Comparison of ENCODE assay signal across 11 cellular contexts in the genomic region with DNA sequence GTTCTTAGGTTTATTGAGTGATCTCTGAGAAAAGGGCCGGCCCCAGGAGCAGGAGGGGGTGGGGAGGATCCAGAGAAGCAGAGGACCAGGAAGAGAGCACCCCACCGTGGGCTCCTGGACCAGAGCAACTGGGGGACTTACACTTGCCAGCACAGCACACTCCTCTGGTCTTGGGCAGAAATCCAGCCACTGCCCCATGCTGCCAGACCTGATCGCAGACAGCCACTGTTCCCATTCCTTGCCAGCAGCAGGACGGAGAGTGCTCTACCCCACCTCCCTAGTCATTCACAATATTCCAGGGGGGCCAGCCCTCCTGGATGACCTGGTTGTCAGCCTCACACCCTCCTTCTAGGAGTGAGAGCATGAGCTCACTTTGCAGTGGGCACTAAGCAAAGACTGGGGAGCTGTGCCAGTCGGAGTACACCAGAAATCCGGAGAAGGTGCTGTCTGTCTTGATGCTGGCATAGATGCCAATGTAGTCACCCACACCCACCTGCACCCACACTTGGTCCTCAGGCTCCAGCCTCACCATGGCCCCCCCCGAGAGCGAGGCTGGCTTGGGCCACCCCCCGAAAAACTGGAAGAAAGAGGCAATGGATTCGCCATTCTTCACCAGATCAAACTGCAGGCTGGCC. TPM values are rescaled to one million over a fixed set of nuclear protein-coding genes. Genes with fewer than 3 reads are reported as not detected.
DNase-seq lines count a peak whose midpoint lies in the region; ATAC-seq and TF ChIP-seq lines count a peak whose summit lies in the region.
"Had no signal": no experiment of that assay in that cellular context is flagged by ENCODE, and none has a peak within 500 bp of the region (broad histone marks: within the 10 kb centered on the region; RNA-seq: fewer than 3 reads in every experiment).

No MANE protein-coding gene starts in this region.

- H3K36me3 ChIP-seq in Peyer's patch, result no peaks in the 10 kb centered on the region
- H3K36me3 ChIP-seq in heart left ventricle, result peaks cover 0 to 10% (median 5%) of the 10 kb centered on the region in 9 donors
- peaks cover 0 to 11% of the 10 kb centered on the region in 2 donors for H3K36me3 ChIP-seq in psoas muscle (ENCODE audit: insufficient read depth in 1 of 2, low read depth in 1 of 2)
- no peaks in the 10 kb centered on the region for H3K36me3 ChIP-seq in effector memory CD4-positive, alpha-beta T cell (ENCODE audit: control insufficient read depth, insufficient read depth, low read length)

- H3K27me3 Mint-ChIP-seq in CD4-positive, alpha-beta T cell, result peaks cover 49% of the 10 kb centered on the region

- no peak for DNase-seq in CD4-positive, alpha-beta T cell
- DNase-seq in Peyer's patch (peak in 1 of 3 donors; percentile 46), heart left ventricle (peak in 3 of 5 donors; percentile 45 to 62 (median 60)), psoas muscle (no peak), ecto neural progenitor cell (ENCODE audit: low spot score) (no peak)
- DNase-seq in effector memory CD4-positive, alpha-beta T cell, result no peak
- DNase-seq: NCI-H2081 treated with DMSO at 0.1 percent for 48 hours had no signal

- no peak for TF ChIP-seq POLR2A in Peyer's patch (IDR thresholded peaks at IDR 0.05)
- no peak for TF ChIP-seq POLR2A in heart left ventricle (IDR thresholded peaks at IDR 0.05)
- TF ChIP-seq POLR2A in GM18505 (IDR thresholded peaks at IDR 0.05; ENCODE audit: borderline replicate concordance, extremely low read depth, insufficient read depth, insufficient read length), result no peak

- H3K9me3 Mint-ChIP-seq in CD4-positive, alpha-beta T cell, result no peaks in the 10 kb centered on the region

- peak overlapping the region; percentile 85 for H3K4me3 Mint-ChIP-seq in CD4-positive, alpha-beta T cell

- intact Hi-C loops in CD4-positive, alpha-beta T cell (cut with DNase I, micrococcal nuclease), result no loop called here
- intact Hi-C loops in heart left ventricle (cut with DNase I), result loop anchor here in 4 of 10 donors (1.0 to 10.0 kb wide), 5 partner anchors 42 to 234 kb away; a partner anchor contains a TSS
- intact Hi-C loops in psoas muscle (cut with DNase I), result loop anchor here (5.0 kb wide), 1 partner anchor 132 kb away; a partner anchor contains a TSS

- ATAC-seq in CD4-positive, alpha-beta T cell (ENCODE audit: poor library complexity), result no peak
- peak in 2 of 4 donors; percentile 1 to 3 for ATAC-seq in heart left ventricle
- ATAC-seq in psoas muscle, result no peak
- ATAC-seq in GM18505 (IDR thresholded peaks at IDR 0.05; ENCODE audit: unreplicated experiment), result no peak
- no peak for ATAC-seq in GM18519 (IDR thresholded peaks at IDR 0.05; ENCODE audit: low FRiP score, unreplicated experiment)

- CTCF ChIA-PET in CD4-positive, alpha-beta T cell (lab: Charles Lee), result interaction anchor here (0.7 to 2.2 kb wide), 16 partner anchors 11 to 231 kb away, joined by 3 to 19 read pairs (median 5); a partner anchor contains a TSS

- H3K27me3 ChIP-seq in CD4-positive, alpha-beta T cell (ENCODE audit: control insufficient read depth, insufficient read depth, low read length), result peaks cover 45% of the 10 kb centered on the region
- H3K27me3 ChIP-seq in Peyer's patch (peaks cover 0 to 5% of the 10 kb centered on the region in 2 donors), heart left ventricle (peaks cover 0 to 33% (median 0%) of the 10 kb centered on the region in 9 donors), psoas muscle (ENCODE audit: insufficient read depth in 3 of 3, low read length in 2 of 3) (peaks cover 0 to 4% (median 0%) of the 10 kb centered on the region in 3 donors)
- H3K27me3 ChIP-seq in effector memory CD4-positive, alpha-beta T cell (replicated peaks; ENCODE audit: control insufficient read depth, insufficient read depth, low read length, poor library complexity, severe bottlenecking), result peaks cover 34% of the 10 kb centered on the region

- TF ChIP-seq CTCF in CD4-positive, alpha-beta T cell (IDR thresholded peaks at IDR 0.05), result no peak
- TF ChIP-seq CTCF in Peyer's patch (IDR thresholded peaks at IDR 0.05) (no peak), heart left ventricle (IDR thresholded peaks at IDR 0.05) (no peak), psoas muscle (IDR thresholded peaks at IDR 0.05) (no peak)

- H3K27ac ChIP-seq in CD4-positive, alpha-beta T cell (ENCODE audit: low read depth, low read length), result no peak overlapping the region
- H3K27ac ChIP-seq in Peyer's patch (peak overlapping the region; percentile 63 to 90 (median 74)), heart left ventricle (peak overlapping the region in 11 of 12 donors; percentile 90 to 100 (median 97)), psoas muscle (peak overlapping the region; percentile 76)
- H3K27ac ChIP-seq in effector memory CD4-positive, alpha-beta T cell (ENCODE audit: insufficient read depth, low read length, poor library complexity, severe bottlenecking), result no peak overlapping the region

- peaks cover 24% of the 10 kb centered on the region for H3K36me3 Mint-ChIP-seq in CD4-positive, alpha-beta T cell (ENCODE audit: low read depth)

- no peaks in the 10 kb centered on the region for H3K9me3 ChIP-seq in CD4-positive, alpha-beta T cell (ENCODE audit: control insufficient read depth, low read length)
- H3K9me3 ChIP-seq in Peyer's patch (no peaks in the 10 kb centered on the region), heart left ventricle (no peaks in the 10 kb centered on the region), psoas muscle (no peaks in the 10 kb centered on the region)
- no peaks in the 10 kb centered on the region for H3K9me3 ChIP-seq in effector memory CD4-positive, alpha-beta T cell (ENCODE audit: control insufficient read depth, low read length)

- H3K4me1 ChIP-seq in Peyer's patch (peaks cover 3 to 70% (median 22%) of the 10 kb centered on the region in 4 donors), heart left ventricle (peaks cover 7 to 68% (median 47%) of the 10 kb centered on the region in 12 donors), psoas muscle (peaks cover 59% of the 10 kb centered on the region)
- H3K4me1 ChIP-seq in effector memory CD4-positive, alpha-beta T cell (ENCODE audit: control insufficient read depth, insufficient read depth, low read length, poor library complexity, severe bottlenecking), result peaks cover 22% of the 10 kb centered on the region

- H3K4me1 Mint-ChIP-seq in CD4-positive, alpha-beta T cell (ENCODE audit: low read depth), result peaks cover 33% of the 10 kb centered on the region

- H3K4me3 ChIP-seq in Peyer's patch, result peak overlapping the region; percentile 36 to 59 (median 48)
- H3K4me3 ChIP-seq in heart left ventricle, result peak overlapping the region; percentile 57 to 97 (median 76)
- peak overlapping the region; percentile 76 for H3K4me3 ChIP-seq in psoas muscle
- no peak overlapping the region for H3K4me3 ChIP-seq in effector memory CD4-positive, alpha-beta T cell (ENCODE audit: insufficient read depth, low read depth, low read length, poor library complexity, severe bottlenecking)

- H3K27ac Mint-ChIP-seq in CD4-positive, alpha-beta T cell, result no peak overlapping the region

- POLR2A ChIA-PET in CD4-positive, alpha-beta T cell (lab: Charles Lee), result interaction anchor here (0.6 to 1.7 kb wide), 4 partner anchors 15 to 272 kb away, joined by 3 to 6 read pairs (median 4); a partner anchor contains a TSS

- 32 to 45% (median 40%) methylated on average over 7 to 10 of the region's 10 CpGs for WGBS in heart left ventricle, 4 donors
- 23 to 43% (median 28%) methylated on average over 10 of the region's 10 CpGs for WGBS in psoas muscle, 3 donors

RNA-seq across cellular contexts. Expression of a gene that starts 1.6 kb away (rescaled TPM):
- not detected for total RNA-seq in CD4-positive, alpha-beta T cell
- total RNA-seq in Peyer's patch, result 10 to 100 TPM; 10.3 to 26.4 (median 11.8) TPM
- total RNA-seq in heart left ventricle, result 10 to 100 TPM; 12.9 to 47.1 (median 19.8) TPM
- 10 to 100 TPM; 20.0 to 23.9 TPM for polyA plus RNA-seq in heart left ventricle
- total RNA-seq in psoas muscle, result 10 to 100 TPM in 1 of 4 donors, 1 to 10 TPM in 3; 5.3 to 11.6 (median 8.8) TPM
- polyA plus RNA-seq in psoas muscle, result 10 to 100 TPM in 1 of 3 donors, 1 to 10 TPM in 2; 3.2 to 12.0 (median 4.7) TPM

RNA-seq across cellular contexts. Expression of a gene that starts 4.7 kb away (rescaled TPM):
- 10 to 100 TPM; 18.3 to 20.5 TPM for total RNA-seq in CD4-positive, alpha-beta T cell
- total RNA-seq in Peyer's patch (10 to 100 TPM; 15.5 to 23.4 (median 16.5) TPM), heart left ventricle (10 to 100 TPM in 8 of 9 donors, 1 to 10 TPM in 1; 8.1 to 22.4 (median 11.8) TPM), psoas muscle (1 to 10 TPM; 6.1 to 8.8 (median 7.5) TPM)
- polyA plus RNA-seq in heart left ventricle (10 to 100 TPM in 1 of 2 donors, 1 to 10 TPM in 1; 6.2 to 17.6 TPM), psoas muscle (1 to 10 TPM; 5.8 to 8.9 (median 7.1) TPM)

RNA-seq across cellular contexts. Expression of a gene that starts 7.4 kb away (rescaled TPM):
- not detected for total RNA-seq in CD4-positive, alpha-beta T cell
- total RNA-seq in Peyer's patch (not detected), heart left ventricle (not detected), psoas muscle (not detected)
- polyA plus RNA-seq in heart left ventricle (under 1 TPM in 1 of 2 donors, not detected in 1; 0.04 TPM), psoas muscle (under 1 TPM in 2 of 3 donors, not detected in 1; 0.01 to 0.05 TPM)
- total RNA-seq: dermis microvascular lymphatic vessel endothelial cell, pulmonary artery endothelial cell had no signal

RNA-seq across cellular contexts. Expression of a gene that starts 22.1 kb away (rescaled TPM):
- 10 to 100 TPM; 16.0 to 16.5 TPM for total RNA-seq in CD4-positive, alpha-beta T cell
- total RNA-seq in Peyer's patch, result 100 to 1,000 TPM in 1 of 4 donors, 10 to 100 TPM in 3; 27.5 to 112 (median 66.2) TPM
- 100 to 1,000 TPM in 6 of 9 donors, 10 to 100 TPM in 3; 46.7 to 380 (median 110) TPM for total RNA-seq in heart left ventricle
- 100 to 1,000 TPM in 1 of 2 donors, 10 to 100 TPM in 1; 31.9 to 108 TPM for polyA plus RNA-seq in heart left ventricle
- 10 to 100 TPM; 24.5 to 71.1 (median 43.6) TPM for total RNA-seq in psoas muscle
- polyA plus RNA-seq in psoas muscle, result 10 to 100 TPM; 15.4 to 27.4 (median 27.3) TPM

RNA-seq across cellular contexts. Expression of a gene that starts 42.4 kb away (rescaled TPM):
- total RNA-seq in CD4-positive, alpha-beta T cell, result 1 to 10 TPM; 2.0 to 2.6 TPM
- total RNA-seq in Peyer's patch (10 to 100 TPM in 3 of 4 donors, 1 to 10 TPM in 1; 2.5 to 61.8 (median 32.2) TPM), heart left ventricle (100 to 1,000 TPM in 7 of 9 donors, 10 to 100 TPM in 2; 53.7 to 138 (median 108) TPM), psoas muscle (100 to 1,000 TPM in 3 of 4 donors, 10 to 100 TPM in 1; 75.8 to 210 (median 156) TPM)
- polyA plus RNA-seq in heart left ventricle (10 to 100 TPM; 62.3 to 79.9 TPM), psoas muscle (10 to 100 TPM; 49.0 to 76.4 (median 57.4) TPM)

Comparison
In these comparisons a context has a peak if more than half of its experiments do, and no peak if none do; other contexts are left out.
1. DNase-seq: peak in heart left ventricle (3 of 5); none in CD4-positive, alpha-beta T cell (0 of 10), psoas muscle (0 of 2), ecto neural progenitor cell (single experiment) and effector memory CD4-positive, alpha-beta T cell (0 of 3).
2. H3K27ac ChIP-seq: peak in Peyer's patch (4 of 4), heart left ventricle (11 of 12) and psoas muscle (single experiment); none in CD4-positive, alpha-beta T cell (single experiment) and effector memory CD4-positive, alpha-beta T cell (single experiment).
3. RNA of a gene that starts 1.6 kb away (total RNA-seq): 12.9 to 47.1 TPM in heart left ventricle, 10.3 to 26.4 TPM in Peyer's patch and 5.3 to 11.6 TPM in psoas muscle; not detected in CD4-positive, alpha-beta T cell; every median in the first group is over 4 times any median in the second.
4. intact Hi-C loops: an anchor here in psoas muscle (5.0 kb wide); none called in CD4-positive, alpha-beta T cell.